In genomic region chr19:55809381-55810058, GRCh38 we compare ENCODE assay signal across 1 cellular context.
A peak's percentile ranks its signal among the peaks of the same experiment; 100 is the strongest.
TF ChIP-seq lines count a peak whose summit lies in the region.

No MANE protein-coding gene starts in this region.

TF ChIP-seq in K562, 482 proteins besides CTCF, POLR2A, EP300 and RAD21 (continues in another document):
- peak in 1 of 2 experiments; percentile 48; a peak in 1 of 4 replicates for TF ChIP-seq RCOR1 (IDR thresholded peaks at IDR 0.05; ENCODE audit: borderline replicate concordance in 1 of 2, low read depth in 2 of 2, low read length in 2 of 2)
- TF ChIP-seq BDP1 (IDR thresholded peaks at IDR 0.05; ENCODE audit: insufficient read depth, insufficient read length), result no peak
- no peak for TF ChIP-seq U2AF2 (optimal IDR thresholded peaks at IDR 0.05; ENCODE audit: low read depth, low read length)
- TF ChIP-seq NFATC3 (IDR thresholded peaks at IDR 0.05), result no peak
- 0 out of 2 replicates have a peak, but pooled peaks have one; percentile 25 for TF ChIP-seq CBFA2T2 (conservative IDR thresholded peaks at IDR 0.05)
- no peak for TF ChIP-seq ZNF347 (CRISPR knock-in tag; IDR thresholded peaks at IDR 0.05; ENCODE audit: low read depth)
- TF ChIP-seq ZNF324 (CRISPR knock-in tag; IDR thresholded peaks at IDR 0.05), result no peak
- no peak for TF ChIP-seq ERF (CRISPR knock-in tag; IDR thresholded peaks at IDR 0.05)
- TF ChIP-seq USF2 (CRISPR knock-in tag; IDR thresholded peaks at IDR 0.05), result peak; percentile 90
- TF ChIP-seq RAD51 (IDR thresholded peaks at IDR 0.05; ENCODE audit: borderline replicate concordance, low read depth), result peak; percentile 86
- TF ChIP-seq HNRNPL (IDR thresholded peaks at IDR 0.05; ENCODE audit: low read depth, low read length), result no peak
- no peak for TF ChIP-seq ZNF699 (CRISPR knock-in tag; IDR thresholded peaks at IDR 0.05; ENCODE audit: insufficient replicate concordance)
- TF ChIP-seq TRIM24 (IDR thresholded peaks at IDR 0.05), result no peak
- no peak for TF ChIP-seq SAFB (IDR thresholded peaks at IDR 0.05; ENCODE audit: borderline replicate concordance, low read depth, low read length)
- TF ChIP-seq ZBTB8A (IDR thresholded peaks at IDR 0.05; ENCODE audit: partially characterized antibody), result no peak
- no peak for TF ChIP-seq DNMT1 (IDR thresholded peaks at IDR 0.05)
- no peak for TF ChIP-seq ZNF263 (CRISPR knock-in tag; IDR thresholded peaks at IDR 0.05; ENCODE audit: borderline replicate concordance)
- no peak for TF ChIP-seq NR1H2 (CRISPR knock-in tag; IDR thresholded peaks at IDR 0.05)
- no peak for TF ChIP-seq LARP7 (IDR thresholded peaks at IDR 0.05)
- no peak for TF ChIP-seq SMAD1 (IDR thresholded peaks at IDR 0.05; ENCODE audit: low read depth, low read length, partially characterized antibody)
- no peak for TF ChIP-seq SMAD4 (CRISPR knock-in tag; conservative IDR thresholded peaks at IDR 0.05)
- no peak for TF ChIP-seq MBD1 (CRISPR knock-in tag; IDR thresholded peaks at IDR 0.05)
- TF ChIP-seq, protein P1, sequence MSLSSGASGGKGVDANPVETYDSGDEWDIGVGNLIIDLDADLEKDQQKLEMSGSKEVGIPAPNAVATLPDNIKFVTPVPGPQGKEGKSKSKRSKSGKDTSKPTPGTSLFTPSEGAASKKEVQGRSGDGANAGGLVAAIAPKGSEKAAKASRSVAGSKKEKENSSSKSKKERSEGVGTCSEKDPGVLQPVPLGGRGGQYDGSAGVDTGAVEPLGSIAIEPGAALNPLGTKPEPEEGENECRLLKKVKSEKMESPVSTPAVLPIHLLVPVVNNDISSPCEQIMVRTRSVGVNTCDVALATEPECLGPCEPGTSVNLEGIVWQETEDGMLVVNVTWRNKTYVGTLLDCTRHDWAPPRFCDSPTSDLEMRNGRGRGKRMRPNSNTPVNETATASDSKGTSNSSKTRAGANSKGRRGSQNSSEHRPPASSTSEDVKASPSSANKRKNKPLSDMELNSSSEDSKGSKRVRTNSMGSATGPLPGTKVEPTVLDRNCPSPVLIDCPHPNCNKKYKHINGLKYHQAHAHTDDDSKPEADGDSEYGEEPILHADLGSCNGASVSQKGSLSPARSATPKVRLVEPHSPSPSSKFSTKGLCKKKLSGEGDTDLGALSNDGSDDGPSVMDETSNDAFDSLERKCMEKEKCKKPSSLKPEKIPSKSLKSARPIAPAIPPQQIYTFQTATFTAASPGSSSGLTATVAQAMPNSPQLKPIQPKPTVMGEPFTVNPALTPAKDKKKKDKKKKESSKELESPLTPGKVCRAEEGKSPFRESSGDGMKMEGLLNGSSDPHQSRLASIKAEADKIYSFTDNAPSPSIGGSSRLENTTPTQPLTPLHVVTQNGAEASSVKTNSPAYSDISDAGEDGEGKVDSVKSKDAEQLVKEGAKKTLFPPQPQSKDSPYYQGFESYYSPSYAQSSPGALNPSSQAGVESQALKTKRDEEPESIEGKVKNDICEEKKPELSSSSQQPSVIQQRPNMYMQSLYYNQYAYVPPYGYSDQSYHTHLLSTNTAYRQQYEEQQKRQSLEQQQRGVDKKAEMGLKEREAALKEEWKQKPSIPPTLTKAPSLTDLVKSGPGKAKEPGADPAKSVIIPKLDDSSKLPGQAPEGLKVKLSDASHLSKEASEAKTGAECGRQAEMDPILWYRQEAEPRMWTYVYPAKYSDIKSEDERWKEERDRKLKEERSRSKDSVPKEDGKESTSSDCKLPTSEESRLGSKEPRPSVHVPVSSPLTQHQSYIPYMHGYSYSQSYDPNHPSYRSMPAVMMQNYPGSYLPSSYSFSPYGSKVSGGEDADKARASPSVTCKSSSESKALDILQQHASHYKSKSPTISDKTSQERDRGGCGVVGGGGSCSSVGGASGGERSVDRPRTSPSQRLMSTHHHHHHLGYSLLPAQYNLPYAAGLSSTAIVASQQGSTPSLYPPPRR (CRISPR knock-in tag; IDR thresholded peaks at IDR 0.05; ENCODE audit: borderline replicate concordance), result no peak
- no peak for TF ChIP-seq GTF2A2 (tag; IDR thresholded peaks at IDR 0.05)
- TF ChIP-seq, protein P2, sequence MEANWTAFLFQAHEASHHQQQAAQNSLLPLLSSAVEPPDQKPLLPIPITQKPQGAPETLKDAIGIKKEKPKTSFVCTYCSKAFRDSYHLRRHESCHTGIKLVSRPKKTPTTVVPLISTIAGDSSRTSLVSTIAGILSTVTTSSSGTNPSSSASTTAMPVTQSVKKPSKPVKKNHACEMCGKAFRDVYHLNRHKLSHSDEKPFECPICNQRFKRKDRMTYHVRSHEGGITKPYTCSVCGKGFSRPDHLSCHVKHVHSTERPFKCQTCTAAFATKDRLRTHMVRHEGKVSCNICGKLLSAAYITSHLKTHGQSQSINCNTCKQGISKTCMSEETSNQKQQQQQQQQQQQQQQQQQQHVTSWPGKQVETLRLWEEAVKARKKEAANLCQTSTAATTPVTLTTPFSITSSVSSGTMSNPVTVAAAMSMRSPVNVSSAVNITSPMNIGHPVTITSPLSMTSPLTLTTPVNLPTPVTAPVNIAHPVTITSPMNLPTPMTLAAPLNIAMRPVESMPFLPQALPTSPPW (CRISPR knock-in tag; IDR thresholded peaks at IDR 0.05), result no peak
- TF ChIP-seq, protein P3, sequence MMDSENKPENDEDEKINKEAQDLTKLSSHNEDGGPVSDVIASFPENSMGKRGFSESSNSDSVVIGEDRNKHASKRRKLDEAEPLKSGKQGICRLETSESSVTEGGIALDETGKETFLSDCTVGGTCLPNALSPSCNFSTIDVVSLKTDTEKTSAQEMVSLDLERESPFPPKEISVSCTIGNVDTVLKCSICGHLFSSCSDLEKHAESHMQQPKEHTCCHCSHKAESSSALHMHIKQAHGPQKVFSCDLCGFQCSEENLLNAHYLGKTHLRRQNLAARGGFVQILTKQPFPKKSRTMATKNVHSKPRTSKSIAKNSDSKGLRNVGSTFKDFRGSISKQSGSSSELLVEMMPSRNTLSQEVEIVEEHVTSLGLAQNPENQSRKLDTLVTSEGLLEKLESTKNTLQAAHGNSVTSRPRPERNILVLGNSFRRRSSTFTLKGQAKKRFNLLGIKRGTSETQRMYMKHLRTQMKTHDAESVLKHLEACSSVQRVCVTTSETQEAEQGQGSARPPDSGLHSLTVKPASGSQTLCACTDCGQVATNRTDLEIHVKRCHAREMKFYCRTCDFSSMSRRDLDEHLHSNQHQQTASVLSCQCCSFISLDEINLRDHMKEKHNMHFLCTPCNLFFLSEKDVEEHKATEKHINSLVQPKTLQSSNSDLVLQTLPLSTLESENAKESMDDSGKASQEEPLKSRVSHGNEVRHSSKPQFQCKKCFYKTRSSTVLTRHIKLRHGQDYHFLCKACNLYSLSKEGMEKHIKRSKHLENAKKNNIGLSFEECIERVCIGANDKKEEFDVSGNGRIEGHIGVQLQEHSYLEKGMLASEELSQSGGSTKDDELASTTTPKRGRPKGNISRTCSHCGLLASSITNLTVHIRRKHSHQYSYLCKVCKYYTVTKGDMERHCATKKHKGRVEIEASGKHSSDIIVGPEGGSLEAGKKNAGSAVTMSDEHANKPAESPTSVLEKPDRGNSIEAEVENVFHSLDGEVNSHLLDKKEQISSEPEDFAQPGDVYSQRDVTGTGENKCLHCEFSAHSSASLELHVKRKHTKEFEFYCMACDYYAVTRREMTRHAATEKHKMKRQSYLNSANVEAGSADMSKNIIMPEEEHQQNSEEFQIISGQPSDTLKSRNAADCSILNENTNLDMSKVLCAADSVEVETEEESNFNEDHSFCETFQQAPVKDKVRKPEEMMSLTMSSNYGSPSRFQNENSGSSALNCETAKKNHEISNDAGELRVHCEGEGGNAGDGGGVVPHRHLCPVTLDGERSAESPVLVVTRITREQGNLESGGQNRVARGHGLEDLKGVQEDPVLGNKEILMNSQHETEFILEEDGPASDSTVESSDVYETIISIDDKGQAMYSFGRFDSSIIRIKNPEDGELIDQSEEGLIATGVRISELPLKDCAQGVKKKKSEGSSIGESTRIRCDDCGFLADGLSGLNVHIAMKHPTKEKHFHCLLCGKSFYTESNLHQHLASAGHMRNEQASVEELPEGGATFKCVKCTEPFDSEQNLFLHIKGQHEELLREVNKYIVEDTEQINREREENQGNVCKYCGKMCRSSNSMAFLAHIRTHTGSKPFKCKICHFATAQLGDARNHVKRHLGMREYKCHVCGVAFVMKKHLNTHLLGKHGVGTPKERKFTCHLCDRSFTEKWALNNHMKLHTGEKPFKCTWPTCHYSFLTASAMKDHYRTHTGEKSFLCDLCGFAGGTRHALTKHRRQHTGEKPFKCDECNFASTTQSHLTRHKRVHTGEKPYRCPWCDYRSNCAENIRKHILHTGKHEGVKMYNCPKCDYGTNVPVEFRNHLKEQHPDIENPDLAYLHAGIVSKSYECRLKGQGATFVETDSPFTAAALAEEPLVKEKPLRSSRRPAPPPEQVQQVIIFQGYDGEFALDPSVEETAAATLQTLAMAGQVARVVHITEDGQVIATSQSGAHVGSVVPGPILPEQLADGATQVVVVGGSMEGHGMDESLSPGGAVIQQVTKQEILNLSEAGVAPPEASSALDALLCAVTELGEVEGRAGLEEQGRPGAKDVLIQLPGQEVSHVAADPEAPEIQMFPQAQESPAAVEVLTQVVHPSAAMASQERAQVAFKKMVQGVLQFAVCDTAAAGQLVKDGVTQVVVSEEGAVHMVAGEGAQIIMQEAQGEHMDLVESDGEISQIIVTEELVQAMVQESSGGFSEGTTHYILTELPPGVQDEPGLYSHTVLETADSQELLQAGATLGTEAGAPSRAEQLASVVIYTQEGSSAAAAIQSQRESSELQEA (IDR thresholded peaks at IDR 0.05; ENCODE audit: low read depth), result no peak
- TF ChIP-seq RBM15 (IDR thresholded peaks at IDR 0.05; ENCODE audit: insufficient read depth, low read length), result no peak
- no peak for TF ChIP-seq SP2 (IDR thresholded peaks at IDR 0.05; ENCODE audit: extremely low read depth, low read depth, low read length, poor library complexity, severe bottlenecking)
- TF ChIP-seq BRD9 (IDR thresholded peaks at IDR 0.05; ENCODE audit: low read depth, partially characterized antibody), result no peak
- TF ChIP-seq RFX5 (IDR thresholded peaks at IDR 0.05; ENCODE audit: low read depth, low read length), result no peak
- 0 out of 2 replicates have a peak, but pooled peaks have one; percentile 32 for TF ChIP-seq ZNF589 (CRISPR knock-in tag; IDR thresholded peaks at IDR 0.05; ENCODE audit: low read depth)
- TF ChIP-seq JUNB (CRISPR knock-in tag; conservative IDR thresholded peaks at IDR 0.05), result no peak
- no peak for TF ChIP-seq ZBTB17 (CRISPR knock-in tag; IDR thresholded peaks at IDR 0.05)
- TF ChIP-seq, protein P4, sequence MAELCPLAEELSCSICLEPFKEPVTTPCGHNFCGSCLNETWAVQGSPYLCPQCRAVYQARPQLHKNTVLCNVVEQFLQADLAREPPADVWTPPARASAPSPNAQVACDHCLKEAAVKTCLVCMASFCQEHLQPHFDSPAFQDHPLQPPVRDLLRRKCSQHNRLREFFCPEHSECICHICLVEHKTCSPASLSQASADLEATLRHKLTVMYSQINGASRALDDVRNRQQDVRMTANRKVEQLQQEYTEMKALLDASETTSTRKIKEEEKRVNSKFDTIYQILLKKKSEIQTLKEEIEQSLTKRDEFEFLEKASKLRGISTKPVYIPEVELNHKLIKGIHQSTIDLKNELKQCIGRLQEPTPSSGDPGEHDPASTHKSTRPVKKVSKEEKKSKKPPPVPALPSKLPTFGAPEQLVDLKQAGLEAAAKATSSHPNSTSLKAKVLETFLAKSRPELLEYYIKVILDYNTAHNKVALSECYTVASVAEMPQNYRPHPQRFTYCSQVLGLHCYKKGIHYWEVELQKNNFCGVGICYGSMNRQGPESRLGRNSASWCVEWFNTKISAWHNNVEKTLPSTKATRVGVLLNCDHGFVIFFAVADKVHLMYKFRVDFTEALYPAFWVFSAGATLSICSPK (IDR thresholded peaks at IDR 0.05; ENCODE audit: borderline replicate concordance), result no peak
- peak; percentile 19; the same call in 1 of the 2 replicates for TF ChIP-seq NFIC (IDR thresholded peaks at IDR 0.05)
- no peak for TF ChIP-seq SRSF9 (IDR thresholded peaks at IDR 0.05; ENCODE audit: borderline replicate concordance, low read depth, low read length)
- no peak for TF ChIP-seq ZNF212 (CRISPR knock-in tag; IDR thresholded peaks at IDR 0.05)
- TF ChIP-seq, protein P5, sequence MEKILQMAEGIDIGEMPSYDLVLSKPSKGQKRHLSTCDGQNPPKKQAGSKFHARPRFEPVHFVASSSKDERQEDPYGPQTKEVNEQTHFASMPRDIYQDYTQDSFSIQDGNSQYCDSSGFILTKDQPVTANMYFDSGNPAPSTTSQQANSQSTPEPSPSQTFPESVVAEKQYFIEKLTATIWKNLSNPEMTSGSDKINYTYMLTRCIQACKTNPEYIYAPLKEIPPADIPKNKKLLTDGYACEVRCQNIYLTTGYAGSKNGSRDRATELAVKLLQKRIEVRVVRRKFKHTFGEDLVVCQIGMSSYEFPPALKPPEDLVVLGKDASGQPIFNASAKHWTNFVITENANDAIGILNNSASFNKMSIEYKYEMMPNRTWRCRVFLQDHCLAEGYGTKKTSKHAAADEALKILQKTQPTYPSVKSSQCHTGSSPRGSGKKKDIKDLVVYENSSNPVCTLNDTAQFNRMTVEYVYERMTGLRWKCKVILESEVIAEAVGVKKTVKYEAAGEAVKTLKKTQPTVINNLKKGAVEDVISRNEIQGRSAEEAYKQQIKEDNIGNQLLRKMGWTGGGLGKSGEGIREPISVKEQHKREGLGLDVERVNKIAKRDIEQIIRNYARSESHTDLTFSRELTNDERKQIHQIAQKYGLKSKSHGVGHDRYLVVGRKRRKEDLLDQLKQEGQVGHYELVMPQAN (IDR thresholded peaks at IDR 0.05; ENCODE audit: borderline replicate concordance), result 0 out of 2 replicates have a peak, but pooled peaks have one; percentile 56
- TF ChIP-seq ZNF174 (CRISPR knock-in tag; IDR thresholded peaks at IDR 0.05), result no peak
- TF ChIP-seq CC2D1A (IDR thresholded peaks at IDR 0.05), result 0 out of 2 replicates have a peak, but pooled peaks have one; percentile 19
- peak in 1 of 2 experiments; percentile 64; a peak in 1 of 3 replicates for TF ChIP-seq CBX3 (IDR thresholded peaks at IDR 0.05; ENCODE audit: borderline replicate concordance in 1 of 2, low read length in 2 of 2)
